In genomic region chr1:214337536-214337935, GRCh38 we compare ENCODE assay signal across 14 cellular contexts. TPM values are rescaled to one million over a fixed set of nuclear protein-coding genes. Genes with fewer than 3 reads are reported as not detected.
DNase-seq lines count a peak whose midpoint lies in the region; ATAC-seq, FAIRE-seq and TF ChIP-seq lines count a peak whose summit lies in the region.
"Had no signal": no experiment of that assay in that cellular context is flagged by ENCODE, and none has a peak within 500 bp of the region (broad histone marks: within the 10 kb centered on the region; RNA-seq: fewer than 3 reads in every experiment).

No MANE protein-coding gene starts in this region.

- H3K27me3 ChIP-seq in right atrium auricular region (no peaks in the 10 kb centered on the region), endothelial cell of umbilical vein (ENCODE audit: control insufficient read depth in 2 of 2, insufficient read depth in 2 of 2, low read length in 2 of 2) (no peaks in the 10 kb centered on the region), lower lobe of right lung (ENCODE audit: low read depth) (no peaks in the 10 kb centered on the region), uterus (no peaks in the 10 kb centered on the region)
- H3K27me3 ChIP-seq in naive thymus-derived CD4-positive, alpha-beta T cell (ENCODE audit: control insufficient read depth in 2 of 2, insufficient read depth in 2 of 2, low read length in 2 of 2), result no peaks in the 10 kb centered on the region

- H3K36me3 ChIP-seq in right atrium auricular region (no peaks in the 10 kb centered on the region), endothelial cell of umbilical vein (ENCODE audit: control insufficient read depth in 2 of 2, extremely low read depth in 1 of 2, insufficient read depth in 2 of 2, low read length in 2 of 2) (no peaks in the 10 kb centered on the region), lower lobe of right lung (peaks cover 11% of the 10 kb centered on the region), uterus (no peaks in the 10 kb centered on the region)
- H3K36me3 ChIP-seq in naive thymus-derived CD4-positive, alpha-beta T cell (ENCODE audit: control insufficient read depth in 2 of 3, insufficient read depth in 3 of 3, low read length in 3 of 3), result peaks cover 0 to 38% (median 4%) of the 10 kb centered on the region in 3 experiments

- no peak for TF ChIP-seq POLR2A in endothelial cell of umbilical vein (IDR thresholded peaks at IDR 0.05; ENCODE audit: low read depth, low read length)
- TF ChIP-seq POLR2A in uterus (IDR thresholded peaks at IDR 0.05), result no peak

- CTCF ChIA-PET in endothelial cell of umbilical vein (lab: Charles Lee), result interaction anchor here (0.9 to 2.3 kb wide), 4 partner anchors 214 to 290 kb away, joined by 3 to 6 read pairs (median 3); partner anchors contain the start of gene PTPN14
- CTCF ChIA-PET in naive thymus-derived CD4-positive, alpha-beta T cell (lab: Charles Lee), result no interaction called here

- H3K27ac Mint-ChIP-seq in naive thymus-derived CD4-positive, alpha-beta T cell, result no peak overlapping the region
- H3K27ac Mint-ChIP-seq: activated CD4-positive, alpha-beta T cell treated with anti-CD3 and anti-CD28 coated beads, Interleukin-2, amount 10 ng/mL, durations not matched to agents 7 days and 5 days had no signal

- H3K4me3 ChIP-seq in right atrium auricular region (no peak overlapping the region), endothelial cell of umbilical vein (replicated peaks in 1 of 3; ENCODE audit: insufficient read depth in 1 of 3, low read depth in 1 of 3, low read length in 3 of 3) (no peak overlapping the region), lower lobe of right lung (no peak overlapping the region), uterus (no peak overlapping the region)
- H3K4me3 ChIP-seq in naive thymus-derived CD4-positive, alpha-beta T cell (ENCODE audit: low read length), result no peak overlapping the region
- H3K4me3 ChIP-seq: A549 had no signal

- BruUV-seq in endothelial cell of umbilical vein (replicated peaks; lab: Mats Ljungman, UMichigan), result no TSS peak

- no peaks in the 10 kb centered on the region for H3K9me3 ChIP-seq in right atrium auricular region
- no peaks in the 10 kb centered on the region for H3K9me3 ChIP-seq in endothelial cell of umbilical vein (replicated peaks; ENCODE audit: control insufficient read depth, insufficient read depth, low read length)
- H3K9me3 ChIP-seq in lower lobe of right lung, result no peaks in the 10 kb centered on the region
- no peaks in the 10 kb centered on the region for H3K9me3 ChIP-seq in uterus
- no peaks in the 10 kb centered on the region for H3K9me3 ChIP-seq in naive thymus-derived CD4-positive, alpha-beta T cell (ENCODE audit: control insufficient read depth in 2 of 3, low read length in 3 of 3)
- H3K9me3 ChIP-seq: A549 had no signal

- no peak for TF ChIP-seq CTCF in right atrium auricular region (IDR thresholded peaks at IDR 0.05)
- no peak for TF ChIP-seq CTCF in endothelial cell of umbilical vein (IDR thresholded peaks at IDR 0.05; ENCODE audit: extremely low read depth in 1 of 2, insufficient read depth in 1 of 2, low read depth in 1 of 2, low read length in 2 of 2)
- no peak for TF ChIP-seq CTCF in lower lobe of right lung (IDR thresholded peaks at IDR 0.05)
- TF ChIP-seq CTCF in uterus (IDR thresholded peaks at IDR 0.05), result no peak

- no peaks in the 10 kb centered on the region for H3K79me2 ChIP-seq in endothelial cell of umbilical vein (ENCODE audit: control insufficient read depth, insufficient read depth, low read length)

- FAIRE-seq in endothelial cell of umbilical vein (lab: Jason Lieb, UNC), result no peak
- FAIRE-seq: A549 had no signal

- no peak overlapping the region for H3K4me2 ChIP-seq in endothelial cell of umbilical vein (ENCODE audit: insufficient read depth, low read length)
- H3K4me2 ChIP-seq: A549 had no signal

- no peak overlapping the region for H3K27ac ChIP-seq in right atrium auricular region
- no peak overlapping the region for H3K27ac ChIP-seq in endothelial cell of umbilical vein (ENCODE audit: insufficient read depth, low read depth, low read length)
- H3K27ac ChIP-seq in lower lobe of right lung, result peak overlapping the region; percentile 59
- H3K27ac ChIP-seq in uterus, result peak overlapping the region; percentile 34 to 78
- no peak overlapping the region for H3K27ac ChIP-seq in naive thymus-derived CD4-positive, alpha-beta T cell (ENCODE audit: low read depth, low read length)
- H3K27ac ChIP-seq: A549 had no signal

- H3K9me1 ChIP-seq in endothelial cell of umbilical vein (replicated peaks; ENCODE audit: control insufficient read depth, extremely low read depth, insufficient read depth, low read length), result no peaks in the 10 kb centered on the region

- dilution Hi-C loops in endothelial cell of umbilical vein (cut with MboI; ENCODE audit: extremely low pct_ligation_motif_present, low sequenced_read_pairs), result loop anchor here (25.0 kb wide), 1 partner anchor 250 kb away; no protein-coding TSS in a partner anchor

- ATAC-seq in Right ventricle myocardium superior (ENCODE audit: poor library complexity) (peak; percentile 54), lower lobe of right lung (peak; percentile 88 to 95), GM21529 (IDR thresholded peaks at IDR 0.05; ENCODE audit: unreplicated experiment) (no peak)
- ATAC-seq in naive thymus-derived CD4-positive, alpha-beta T cell, result no peak
- ATAC-seq: A549, sciatic nerve had no signal

- intact Hi-C loops in Right ventricle myocardium superior (cut with DNase I), result loop anchor here (10.0 kb wide), 1 partner anchor 217 kb away; the partner anchor contains the start of gene PTPN14
- intact Hi-C loops in endothelial cell of umbilical vein (cut with micrococcal nuclease), result no loop called here
- intact Hi-C loops in lower lobe of right lung (cut with DNase I), result no loop called here
- intact Hi-C loops in uterus (cut with DNase I; ENCODE audit: low total_unique reads), result no loop called here
- intact Hi-C loops in naive thymus-derived CD4-positive, alpha-beta T cell (cut with micrococcal nuclease), result no loop called here

- H3K9me3 Mint-ChIP-seq in naive thymus-derived CD4-positive, alpha-beta T cell, result peaks cover 0 to 5% (median 0%) of the 10 kb centered on the region in 11 donors

- DNase-seq in Right ventricle myocardium superior (no peak), right atrium auricular region (ENCODE audit: low spot score) (no peak), endothelial cell of umbilical vein (ENCODE audit: low read depth, low spot score) (peak; percentile 42), lower lobe of right lung (no peak), uterus (peak in 1 of 2 donors; percentile 42), NCI-H1436 (lab: John Stamatoyannopoulos, UW) (no peak)
- DNase-seq in naive thymus-derived CD4-positive, alpha-beta T cell, result no peak
- DNase-seq: activated CD4-positive, alpha-beta T cell treated with anti-CD3 and anti-CD28 coated beads, Interleukin-2, amount 10 ng/mL, durations not matched to agents 7 days and 5 days; activated naive CD4-positive, alpha-beta T cell; effector CD8-positive, alpha-beta T cell; NCI-H446 treated with DMSO at 0.1 percent for 48 hours had no signal

- no peak overlapping the region for H3K4me3 Mint-ChIP-seq in naive thymus-derived CD4-positive, alpha-beta T cell
- H3K4me3 Mint-ChIP-seq: activated CD4-positive, alpha-beta T cell treated with anti-CD3 and anti-CD28 coated beads, Interleukin-2, amount 10 ng/mL, durations not matched to agents 7 days and 5 days had no signal

- H3K9ac ChIP-seq in endothelial cell of umbilical vein (replicated peaks; ENCODE audit: extremely low read depth, insufficient read depth, low read length), result no peak overlapping the region

- no peak overlapping the region for H2AFZ ChIP-seq in endothelial cell of umbilical vein (ENCODE audit: low read depth, low read length)

- H4K20me1 ChIP-seq in endothelial cell of umbilical vein (replicated peaks; ENCODE audit: control insufficient read depth, extremely low read depth, insufficient read depth, low read length), result no peaks in the 10 kb centered on the region

- H3K36me3 Mint-ChIP-seq in naive thymus-derived CD4-positive, alpha-beta T cell, result peaks cover 5 to 63% (median 42%) of the 10 kb centered on the region in 5 donors

- H3K4me1 Mint-ChIP-seq in naive thymus-derived CD4-positive, alpha-beta T cell, result peaks cover 0 to 19% (median 0%) of the 10 kb centered on the region in 7 donors

- H3K4me1 ChIP-seq in right atrium auricular region, result peaks cover 0 to 8% of the 10 kb centered on the region in 2 donors
- H3K4me1 ChIP-seq in endothelial cell of umbilical vein (ENCODE audit: control insufficient read depth, extremely low read depth, insufficient read depth, low read length), result no peaks in the 10 kb centered on the region
- no peaks in the 10 kb centered on the region for H3K4me1 ChIP-seq in lower lobe of right lung
- no peaks in the 10 kb centered on the region for H3K4me1 ChIP-seq in uterus
- no peaks in the 10 kb centered on the region for H3K4me1 ChIP-seq in naive thymus-derived CD4-positive, alpha-beta T cell (ENCODE audit: control insufficient read depth in 2 of 2, insufficient read depth in 2 of 2, low read length in 2 of 2)
- H3K4me1 ChIP-seq: A549 had no signal

- no peaks in the 10 kb centered on the region for H3K27me3 Mint-ChIP-seq in naive thymus-derived CD4-positive, alpha-beta T cell
- H3K27me3 Mint-ChIP-seq: activated CD4-positive, alpha-beta T cell treated with anti-CD3 and anti-CD28 coated beads, Interleukin-2, amount 10 ng/mL, durations not matched to agents 7 days and 5 days had no signal

- POLR2A ChIA-PET in endothelial cell of umbilical vein (lab: Charles Lee), result no interaction called here
- POLR2A ChIA-PET in naive thymus-derived CD4-positive, alpha-beta T cell (lab: Charles Lee), result no interaction called here

TF ChIP-seq in endothelial cell of umbilical vein, 7 proteins besides CTCF, POLR2A, EP300 and RAD21 (continues in another document):
- no peak for TF ChIP-seq GATA2 (IDR thresholded peaks at IDR 0.05; ENCODE audit: insufficient read depth, insufficient read length, low read depth, low read length)
- TF ChIP-seq JUN (IDR thresholded peaks at IDR 0.05; ENCODE audit: borderline replicate concordance, insufficient read depth, insufficient read length, low read depth), result no peak
- TF ChIP-seq MYC (IDR thresholded peaks at IDR 0.05; ENCODE audit: low read depth, low read length), result no peak

RNA-seq across cellular contexts. Expression of gene SMYD2, which starts 56.6 kb away (rescaled TPM):
- 184 TPM for total RNA-seq in Right ventricle myocardium superior
- total RNA-seq in right atrium auricular region, result 10 to 100 TPM in 1 of 2 donors, 1 to 10 TPM in 1; 6.2 to 89.5 TPM
- 20.9 and 22.0 TPM in 2 replicates for total RNA-seq in endothelial cell of umbilical vein
- 6.6 and 8.0 TPM in 2 replicates for polyA plus RNA-seq in endothelial cell of umbilical vein
- polyA plus RNA-seq in endothelial cell of umbilical vein (2011; cell fraction: cytosol; rRNA removed), result 14.7 and 15.5 TPM in 2 replicates
- polyA plus RNA-seq in endothelial cell of umbilical vein (2011; cell fraction: nucleus; rRNA removed), result 19.1 and 21.5 TPM in 2 replicates
- polyA plus RNA-seq in endothelial cell of umbilical vein (2012), result 10.6 and 22.1 TPM in 2 replicates
- polyA minus RNA-seq in endothelial cell of umbilical vein, result 7.0 and 11.0 TPM in 2 replicates
- 18.8 TPM for polyA minus RNA-seq in endothelial cell of umbilical vein (2011; cell fraction: cytosol; rRNA and poly(A)+ RNA removed)
- polyA minus RNA-seq in endothelial cell of umbilical vein (2011; cell fraction: nucleus; rRNA and poly(A)+ RNA removed), result 5.0 and 7.5 TPM in 2 replicates
- total RNA-seq in lower lobe of right lung, result 41.6 TPM
- total RNA-seq in uterus, result 10 to 100 TPM in 3 of 4 donors, 1 to 10 TPM in 1; 6.8 to 41.3 (median 19.2) TPM
- total RNA-seq in naive thymus-derived CD4-positive, alpha-beta T cell, result 10 to 100 TPM; 24.3 to 39.5 (median 34.4) TPM
- 10 to 100 TPM; 50.0 to 55.0 TPM for polyA plus RNA-seq in naive thymus-derived CD4-positive, alpha-beta T cell

Comparison
In these comparisons a context has a peak if more than half of its experiments do, and no peak if none do; other contexts are left out.
1. ATAC-seq: peak in Right ventricle myocardium superior (single experiment) and lower lobe of right lung (2 of 2); none in GM21529 (single experiment) and naive thymus-derived CD4-positive, alpha-beta T cell (single experiment).
2. H3K27ac ChIP-seq: peak in lower lobe of right lung (single experiment) and uterus (2 of 2); none in right atrium auricular region (0 of 2), endothelial cell of umbilical vein (single experiment) and naive thymus-derived CD4-positive, alpha-beta T cell (single experiment).